9 cellular contexts compared by ENCODE assay signal in the genomic region with DNA sequence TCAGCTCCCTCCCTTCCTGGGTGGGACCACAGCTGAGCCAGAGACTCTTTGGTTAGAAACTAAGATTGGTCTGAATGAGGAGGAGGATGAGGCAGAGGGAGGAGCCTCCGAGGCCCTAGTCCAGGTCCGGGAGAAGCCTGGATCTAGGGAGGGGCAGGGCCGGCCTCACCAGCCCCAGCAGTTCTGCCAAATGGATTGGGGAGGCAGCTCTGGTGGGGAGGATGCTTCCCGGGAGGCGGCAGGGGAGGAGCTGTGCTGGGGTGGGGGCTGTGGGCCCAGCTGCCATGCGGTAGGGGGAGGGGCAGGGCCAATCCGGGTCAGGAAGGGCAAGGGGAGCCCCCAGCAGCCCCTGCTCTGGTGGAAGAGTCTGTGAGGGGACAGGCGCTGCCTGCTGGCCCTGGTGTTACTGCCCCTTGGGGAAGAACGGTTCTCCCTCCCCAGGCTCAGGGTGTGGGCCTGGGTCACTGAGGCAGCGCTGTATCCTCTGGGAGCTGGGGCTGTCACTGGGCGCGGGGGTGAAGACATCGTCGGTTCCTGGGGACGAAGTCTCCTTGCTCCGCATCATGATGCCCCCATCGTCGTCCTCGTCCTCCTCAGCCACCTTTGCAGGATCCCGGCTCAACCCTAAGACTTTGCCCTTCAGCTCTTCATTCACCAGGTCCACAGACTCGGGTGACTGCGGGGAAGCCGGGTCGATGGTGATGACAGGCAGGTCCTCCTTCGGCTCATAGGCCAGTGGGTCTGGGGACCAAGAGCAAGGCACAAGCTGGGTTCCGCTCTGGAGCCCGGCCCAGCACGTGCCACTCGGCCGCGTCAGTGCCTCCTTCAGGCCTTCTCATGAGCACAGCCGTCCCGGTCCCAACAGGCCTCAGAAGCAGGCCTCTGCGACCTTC.
DNase-seq lines count a peak whose midpoint lies in the region; ATAC-seq and TF ChIP-seq lines count a peak whose summit lies in the region.
"Had no signal": no experiment of that assay in that cellular context is flagged by ENCODE, and none has a peak within 500 bp of the region (broad histone marks: within the 10 kb centered on the region; RNA-seq: fewer than 3 reads in every experiment).

No MANE protein-coding gene starts in this region.

- H3K4me1 ChIP-seq in mucosa of rectum (ENCODE audit: control insufficient read depth in 2 of 2, insufficient read depth in 2 of 2, low read length in 2 of 2): peaks cover 11 to 15% of the 10 kb centered on the region in 2 donors

- H3K4me1 Mint-ChIP-seq in stimulated activated naive CD8-positive, alpha-beta T cell treated with anti-CD3 and anti-CD28 coated beads, Interleukin-15, Interleukin-2, amounts not matched to agents 100 ng/mL and 50 ng/mL, for 24 hours (ENCODE audit: low read depth): peaks cover 26% of the 10 kb centered on the region

- no peak for TF ChIP-seq CTCF in choroid plexus epithelial cell (conservative IDR thresholded peaks at IDR 0.05; ENCODE audit: low read depth, low read length)

- H3K9ac ChIP-seq in mucosa of rectum (ENCODE audit: low read depth in 1 of 2, low read length in 2 of 2): peak overlapping the region in 1 of 2 donors; percentile 16

- no peak overlapping the region for H3K4me3 Mint-ChIP-seq in stimulated activated naive CD8-positive, alpha-beta T cell treated with anti-CD3 and anti-CD28 coated beads, Interleukin-15, Interleukin-2, amounts not matched to agents 100 ng/mL and 50 ng/mL, for 24 hours
- H3K4me3 Mint-ChIP-seq: central memory CD8-positive, alpha-beta T cell had no signal

- H3K4me3 ChIP-seq in choroid plexus epithelial cell (ENCODE audit: low read depth, low read length) (no peak overlapping the region), mucosa of rectum (ENCODE audit: low read length in 2 of 2) (no peak overlapping the region)

- H3K27me3 Mint-ChIP-seq in stimulated activated naive CD8-positive, alpha-beta T cell treated with anti-CD3 and anti-CD28 coated beads, Interleukin-15, Interleukin-2, amounts not matched to agents 100 ng/mL and 50 ng/mL, for 24 hours: no peaks in the 10 kb centered on the region
- H3K27me3 Mint-ChIP-seq: central memory CD8-positive, alpha-beta T cell had no signal

- no peak for DNase-seq in stimulated activated naive CD8-positive, alpha-beta T cell treated with anti-CD3 and anti-CD28 coated beads, Interleukin-15, Interleukin-2, amounts not matched to agents 100 U/mL and 50 U/mL, for 24 hours
- DNase-seq in choroid plexus epithelial cell (ENCODE audit: low read depth) (peak; percentile 62), pons (ENCODE audit: low spot score) (no peak), SHP77 (lab: John Stamatoyannopoulos, UW) (no peak)

- H3K27me3 ChIP-seq in mucosa of rectum (ENCODE audit: control insufficient read depth in 2 of 2, insufficient read depth in 2 of 2, low read length in 2 of 2): no peaks in the 10 kb centered on the region

- no peaks in the 10 kb centered on the region for H3K9me3 Mint-ChIP-seq in stimulated activated naive CD8-positive, alpha-beta T cell treated with anti-CD3 and anti-CD28 coated beads, Interleukin-15, Interleukin-2, amounts not matched to agents 100 ng/mL and 50 ng/mL, for 24 hours
- H3K9me3 Mint-ChIP-seq: central memory CD8-positive, alpha-beta T cell had no signal

- peak overlapping the region; percentile 87 for H3K27ac Mint-ChIP-seq in stimulated activated naive CD8-positive, alpha-beta T cell treated with anti-CD3 and anti-CD28 coated beads, Interleukin-15, Interleukin-2, amounts not matched to agents 100 ng/mL and 50 ng/mL, for 24 hours

- ATAC-seq in stimulated activated naive CD8-positive, alpha-beta T cell treated with anti-CD3 and anti-CD28 coated beads, Interleukin-15, Interleukin-2, amounts not matched to agents 100 U/mL and 50 U/mL, for 24 hours: no peak
- ATAC-seq in GM19452 (IDR thresholded peaks at IDR 0.05; ENCODE audit: unreplicated experiment): no peak
- ATAC-seq in GM21619 (IDR thresholded peaks at IDR 0.05; ENCODE audit: unreplicated experiment): no peak

- H3K9me3 ChIP-seq in mucosa of rectum (ENCODE audit: control insufficient read depth in 2 of 2, low read length in 2 of 2): no peaks in the 10 kb centered on the region

- H3K27ac ChIP-seq in mucosa of rectum (ENCODE audit: low read depth in 2 of 2, low read length in 2 of 2): peak overlapping the region; percentile 43 to 56

- H3K36me3 ChIP-seq in mucosa of rectum (ENCODE audit: control insufficient read depth in 2 of 2, insufficient read depth in 2 of 2, low read length in 2 of 2): peaks cover 11 to 14% of the 10 kb centered on the region in 2 donors

- peaks cover 4% of the 10 kb centered on the region for H3K36me3 Mint-ChIP-seq in stimulated activated naive CD8-positive, alpha-beta T cell treated with anti-CD3 and anti-CD28 coated beads, Interleukin-15, Interleukin-2, amounts not matched to agents 100 ng/mL and 50 ng/mL, for 24 hours (ENCODE audit: low read depth)
